Comparison of ENCODE assay signal across 7 cellular contexts in the genomic region with DNA sequence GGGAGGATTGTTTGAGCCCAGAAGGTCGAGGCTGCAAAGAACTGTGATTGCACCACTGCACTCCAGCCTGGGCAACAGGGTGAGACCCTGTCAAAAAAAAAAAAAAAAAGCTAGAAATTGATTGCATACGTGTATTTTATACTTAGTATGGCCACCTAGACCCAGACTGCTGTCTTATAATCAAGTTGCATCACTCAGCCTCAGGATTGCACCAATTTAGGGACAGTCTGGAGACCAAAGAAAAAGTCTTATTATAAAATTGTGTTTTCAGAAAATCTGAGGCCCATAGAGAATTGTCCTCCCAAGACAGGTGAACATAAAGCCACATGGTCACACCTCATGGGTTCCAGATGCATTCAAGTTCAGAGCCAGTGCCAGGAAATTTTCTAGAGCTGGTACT.
"Had no signal": no experiment of that assay in that cellular context is flagged by ENCODE, and none has a peak within 500 bp of the region (broad histone marks: within the 10 kb centered on the region; RNA-seq: fewer than 3 reads in every experiment).

No MANE protein-coding gene starts in this region.

- ATAC-seq: GM23338 had no signal

- H3K27ac Mint-ChIP-seq: GM23338, H9 had no signal

- H3K27ac ChIP-seq: HL-60 had no signal

- FAIRE-seq: H1, HTR-8/SVneo, K562 had no signal

- H3K4me3 Mint-ChIP-seq: GM23338, H9 had no signal

- H2AFZ ChIP-seq: GM23338 had no signal

- H3K4me3 ChIP-seq: GM23338, K562 had no signal

- DNase-seq: H9, KG1 had no signal

- H3K9me3 Mint-ChIP-seq: GM23338, H9 had no signal
